ENCODE assay signal across 8 cellular contexts in the genomic region with DNA sequence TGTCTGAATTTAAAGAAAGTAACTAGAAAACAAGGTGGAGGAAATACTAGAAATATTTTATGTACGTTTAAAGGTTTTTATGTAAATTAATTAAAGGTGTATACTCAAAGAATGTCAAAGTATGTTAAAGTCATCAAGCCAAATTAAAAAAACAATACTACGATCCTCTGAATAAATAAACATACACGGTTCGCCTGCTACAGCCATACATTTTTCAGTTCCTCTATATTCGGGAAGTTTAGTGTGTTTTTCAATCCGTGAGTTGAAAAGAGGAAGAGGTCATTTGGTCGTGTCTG. TPM values are rescaled to one million over a fixed set of nuclear protein-coding genes. Genes with fewer than 3 reads are reported as not detected.
DNase-seq lines count a peak whose midpoint lies in the region; ATAC-seq and TF ChIP-seq lines count a peak whose summit lies in the region.
"Had no signal": no experiment of that assay in that cellular context is flagged by ENCODE, and none has a peak within 500 bp of the region (broad histone marks: within the 10 kb centered on the region; RNA-seq: fewer than 3 reads in every experiment).

No MANE protein-coding gene starts in this region.

- no peaks in the 10 kb centered on the region for H3K9me3 Mint-ChIP-seq in activated B cell treated with CpG ODN at 0.5 μM for 24 hours
- H3K9me3 Mint-ChIP-seq in stimulated activated naive B cell treated with anti-CD40 and anti-IgM and Interleukin-4, amounts not matched to agents 10 μg/mL and 1 μg/mL and 100 μg/mL, for 72 hours: peaks cover 0 to 3% of the 10 kb centered on the region in 2 donors

- DNase-seq in activated B cell treated with CpG ODN at 0.5 μM for 24 hours (no peak), NCI-H1694 treated with DMSO at 0.1 percent for 48 hours (lab: John Stamatoyannopoulos, UW) (no peak), AG20443 (ENCODE audit: low spot score) (no peak)
- DNase-seq in stimulated activated naive B cell treated with anti-CD40 and anti-IgM and Interleukin-4, amounts not matched to agents 10 μg/mL and 1 μg/mL and 100 μg/mL, for 72 hours: no peak
- no peak for DNase-seq in activated effector memory CD4-positive, alpha-beta T cell treated with anti-CD3 and anti-CD28 coated beads, Interleukin-2, amount 50 U/mL, for 16 hours

- CTCF ChIA-PET in activated B cell treated with CpG ODN at 0.5 μM for 24 hours (lab: Charles Lee): interaction anchor here (0.6 to 2.6 kb wide), 12 partner anchors 12 to 232 kb away, joined by 3 to 21 read pairs (median 5); no protein-coding TSS in a partner anchor

- intact Hi-C loops in activated B cell treated with CpG ODN at 0.5 μM for 24 hours (cut with micrococcal nuclease): loop anchor here (1.0 to 10.0 kb wide), 7 partner anchors 14 to 1733 kb away; a partner anchor contains a TSS

- POLR2A ChIA-PET in activated B cell treated with CpG ODN at 0.5 μM for 24 hours (lab: Charles Lee): interaction anchor here (0.6 to 3.8 kb wide), 23 partner anchors 10 to 1440 kb away, joined by 3 to 79 read pairs (median 5); a partner anchor contains a TSS

- H3K36me3 ChIP-seq in HUES6 (ENCODE audit: control insufficient read depth, insufficient read depth, low read length) (peaks cover 6% of the 10 kb centered on the region), iPS-15b (ENCODE audit: control insufficient read depth, insufficient read depth, low read length) (no peaks in the 10 kb centered on the region)

- no peaks in the 10 kb centered on the region for H3K9me3 ChIP-seq in HUES6 (ENCODE audit: control insufficient read depth, insufficient read depth, low read depth, low read length)
- H3K9me3 ChIP-seq in iPS-15b (ENCODE audit: control insufficient read depth, insufficient read depth, low read length): no peaks in the 10 kb centered on the region

- H3K9ac ChIP-seq in HUES6 (ENCODE audit: low read length) (peak overlapping the region; percentile 80), iPS-15b (ENCODE audit: low read depth, low read length) (peak overlapping the region; percentile 1)

- H3K4me3 Mint-ChIP-seq in activated B cell treated with CpG ODN at 0.5 μM for 24 hours: peak overlapping the region; percentile 92
- peak overlapping the region; percentile 88 to 99 for H3K4me3 Mint-ChIP-seq in stimulated activated naive B cell treated with anti-CD40 and anti-IgM and Interleukin-4, amounts not matched to agents 10 μg/mL and 1 μg/mL and 100 μg/mL, for 72 hours

- no peaks in the 10 kb centered on the region for H3K27me3 Mint-ChIP-seq in activated B cell treated with CpG ODN at 0.5 μM for 24 hours
- H3K27me3 Mint-ChIP-seq in stimulated activated naive B cell treated with anti-CD40 and anti-IgM and Interleukin-4, amounts not matched to agents 10 μg/mL and 1 μg/mL and 100 μg/mL, for 72 hours: no peaks in the 10 kb centered on the region

- no peak for ATAC-seq in activated B cell treated with CpG ODN at 0.5 μM for 24 hours (ENCODE audit: low read depth)
- ATAC-seq in stimulated activated naive B cell treated with anti-CD40 and anti-IgM and Interleukin-4, amounts not matched to agents 10 μg/mL and 1 μg/mL and 100 μg/mL, for 72 hours (replicated peaks): no peak

- H3K27me3 ChIP-seq in HUES6 (ENCODE audit: control insufficient read depth, insufficient read depth, low read length) (peaks cover 10% of the 10 kb centered on the region; the same call in 1 of the 2 replicates), iPS-15b (ENCODE audit: control insufficient read depth, insufficient read depth, low read length) (peaks cover 4% of the 10 kb centered on the region)

- no peak for TF ChIP-seq CTCF in activated B cell treated with CpG ODN at 0.5 μM for 24 hours (IDR thresholded peaks at IDR 0.05)

- 0 out of 2 replicates have a peak overlapping the region, but pooled peaks have one; percentile 18 for H3K27ac ChIP-seq in HUES6 (ENCODE audit: low read depth, low read length)

- H3K27ac Mint-ChIP-seq in activated B cell treated with CpG ODN at 0.5 μM for 24 hours: peak overlapping the region; percentile 77
- peak overlapping the region; percentile 95 for H3K27ac Mint-ChIP-seq in stimulated activated naive B cell treated with anti-CD40 and anti-IgM and Interleukin-4, amounts not matched to agents 10 μg/mL and 1 μg/mL and 100 μg/mL, for 72 hours

- peaks cover 40% of the 10 kb centered on the region for H3K36me3 Mint-ChIP-seq in activated B cell treated with CpG ODN at 0.5 μM for 24 hours (ENCODE audit: low read depth)
- peaks cover 25 to 36% of the 10 kb centered on the region in 2 donors for H3K36me3 Mint-ChIP-seq in stimulated activated naive B cell treated with anti-CD40 and anti-IgM and Interleukin-4, amounts not matched to agents 10 μg/mL and 1 μg/mL and 100 μg/mL, for 72 hours

- peaks cover 10% of the 10 kb centered on the region for H3K4me1 ChIP-seq in HUES6 (ENCODE audit: control insufficient read depth, insufficient read depth, low read length)
- H3K4me1 ChIP-seq in iPS-15b (ENCODE audit: control insufficient read depth, insufficient read depth, low read length): peaks cover 3% of the 10 kb centered on the region

- peak overlapping the region; percentile 77 for H3K4me3 ChIP-seq in HUES6 (ENCODE audit: low read depth, low read length)
- H3K4me3 ChIP-seq in iPS-15b (ENCODE audit: low read depth, low read length): peak overlapping the region; percentile 71

- H3K4me1 Mint-ChIP-seq in activated B cell treated with CpG ODN at 0.5 μM for 24 hours: peaks cover 74% of the 10 kb centered on the region
- peaks cover 38 to 51% of the 10 kb centered on the region in 2 donors for H3K4me1 Mint-ChIP-seq in stimulated activated naive B cell treated with anti-CD40 and anti-IgM and Interleukin-4, amounts not matched to agents 10 μg/mL and 1 μg/mL and 100 μg/mL, for 72 hours

RNA-seq across cellular contexts. Expression of a gene that starts 0.6 kb away (rescaled TPM):
- total RNA-seq in activated B cell treated with CpG ODN at 0.5 μM for 24 hours: 109 and 138 TPM in 2 replicates

RNA-seq across cellular contexts. Expression of a gene that starts 25.8 kb away (rescaled TPM):
- not detected in 2 replicates for total RNA-seq in activated B cell treated with CpG ODN at 0.5 μM for 24 hours
- total RNA-seq: posterior vena cava had no signal

RNA-seq across cellular contexts. Expression of a gene that starts 40.2 kb away (rescaled TPM):
- not detected in 2 replicates for total RNA-seq in activated B cell treated with CpG ODN at 0.5 μM for 24 hours
- total RNA-seq: posterior vena cava had no signal

RNA-seq across cellular contexts. Expression of a gene that starts 57.8 kb away (rescaled TPM):
- total RNA-seq in activated B cell treated with CpG ODN at 0.5 μM for 24 hours: not detected in 2 replicates
- total RNA-seq: posterior vena cava had no signal
